In genomic region chr19:23409392-23410048, GRCh38 we compare ENCODE assay signal across 25 cellular contexts. TPM values are rescaled to one million over a fixed set of nuclear protein-coding genes. Genes with fewer than 3 reads are reported as not detected.
A peak's percentile ranks its signal among the peaks of the same experiment; 100 is the strongest.
DNase-seq lines count a peak whose midpoint lies in the region; ATAC-seq and TF ChIP-seq lines count a peak whose summit lies in the region.
"Had no signal": no experiment of that assay in that cellular context is flagged by ENCODE, and none has a peak within 500 bp of the region (broad histone marks: within the 10 kb centered on the region; RNA-seq: fewer than 3 reads in every experiment).

No MANE protein-coding gene starts in this region.

- H3K27ac ChIP-seq in mammary epithelial cell (ENCODE audit: insufficient read depth, low read depth, low read length), result no peak overlapping the region
- H3K27ac ChIP-seq: BLaER1 treated with 17β-estradiol and CSF1 and Interleukin-3, amounts not matched to agents 10 nM and 100 nM; cardiac muscle cell; foreskin keratinocyte; spleen; tibial nerve had no signal

- DNase-seq in COLO668 (lab: John Stamatoyannopoulos, UW; ENCODE audit: unreplicated experiment), result peak; percentile 27
- DNase-seq in HFF-Myc (ENCODE audit: extremely low read depth, low read depth), result peak; percentile 1
- no peak for DNase-seq in memory B cell (ENCODE audit: low spot score in 2 of 2)
- DNase-seq in mammary epithelial cell, result no peak
- DNase-seq in NCI-H2029 treated with DMSO at 0.1 percent for 48 hours (lab: John Stamatoyannopoulos, UW), result no peak
- no peak for DNase-seq in stimulated activated CD4-positive, alpha-beta T cell treated with anti-CD3 and anti-CD28 coated beads, Interleukin-4, amount 100 ng/mL, for 1 hour
- DNase-seq in activated T-cell treated with anti-CD3 and anti-CD28 coated beads, Interleukin-2, amount 50 U/mL, for 1 hour, result no peak
- DNase-seq: activated CD8-positive, alpha-beta memory T cell treated with anti-CD3 and anti-CD28 coated beads for 24 hours; activated naive CD4-positive, alpha-beta T cell treated with anti-CD3 and anti-CD28 coated beads for 36 hours; activated T-cell treated with anti-CD3 and anti-CD28 coated beads, Interleukin-2, amount 50 U/mL, for 48 hours; anterior cingulate cortex; erythroblast; foreskin keratinocyte; HCEC 1CT; retina; SIG-M5; spleen; stimulated activated CD4-positive, alpha-beta T cell treated with anti-CD3 and anti-CD28 coated beads, Interleukin-4, amount 100 ng/mL, for 24 hours; T-helper 1 cell had no signal

- no peak overlapping the region for H3K27ac Mint-ChIP-seq in memory B cell
- H3K27ac Mint-ChIP-seq: activated naive CD4-positive, alpha-beta T cell treated with anti-CD3 and anti-CD28 coated beads for 36 hours; stimulated activated naive CD8-positive, alpha-beta T cell treated with anti-CD3 and anti-CD28 coated beads, Interleukin-15, Interleukin-2, amounts not matched to agents 100 ng/mL and 50 ng/mL, for 24 hours had no signal

- H3K4me2 ChIP-seq in mammary epithelial cell (ENCODE audit: insufficient read depth, low read depth, low read length), result no peak overlapping the region

- intact Hi-C loops in mammary epithelial cell (cut with micrococcal nuclease), result no loop called here

- no peaks in the 10 kb centered on the region for H3K9me3 Mint-ChIP-seq in memory B cell
- H3K9me3 Mint-ChIP-seq: activated naive CD4-positive, alpha-beta T cell treated with anti-CD3 and anti-CD28 coated beads for 36 hours had no signal

- H3K36me3 Mint-ChIP-seq in memory B cell, result no peaks in the 10 kb centered on the region

- no peaks in the 10 kb centered on the region for H3K4me1 ChIP-seq in mammary epithelial cell (ENCODE audit: insufficient read depth, low read length)
- H3K4me1 ChIP-seq: foreskin keratinocyte, spleen, tibial nerve had no signal

- 81% methylated on average over 16 of the region's 21 CpGs for WGBS in mammary epithelial cell (ENCODE audit: low coverage, missing lambda C conversion rate)

- H3K4me1 Mint-ChIP-seq in memory B cell, result no peaks in the 10 kb centered on the region

- peaks cover 3% of the 10 kb centered on the region for H3K27me3 Mint-ChIP-seq in memory B cell

- no peaks in the 10 kb centered on the region for H4K20me1 ChIP-seq in mammary epithelial cell (ENCODE audit: insufficient read depth, low read length)
- H4K20me1 ChIP-seq: BLaER1 treated with 17β-estradiol and CSF1 and Interleukin-3, amounts not matched to agents 10 nM and 100 nM had no signal

- no peaks in the 10 kb centered on the region for H3K27me3 ChIP-seq in mammary epithelial cell (ENCODE audit: insufficient read depth, low read length)
- H3K27me3 ChIP-seq: cardiac muscle cell, foreskin keratinocyte had no signal

- H3K9me3 ChIP-seq in mammary epithelial cell (replicated peaks; ENCODE audit: insufficient read depth, low read length), result peaks cover 2% of the 10 kb centered on the region
- H3K9me3 ChIP-seq: tibial nerve had no signal

- TF ChIP-seq CTCF in HFF-Myc (IDR thresholded peaks at IDR 0.05; ENCODE audit: low read depth, low read length, missing control alignments) (no peak), mammary epithelial cell (conservative IDR thresholded peaks at IDR 0.05 in 1 of 2, IDR thresholded peaks at IDR 0.05 in 1 of 2; ENCODE audit: extremely low read depth in 1 of 2, insufficient read depth in 1 of 2, low read depth in 1 of 2, low read length in 2 of 2) (no peak)

- no peak overlapping the region for H3K9ac ChIP-seq in mammary epithelial cell (ENCODE audit: insufficient read depth, low read length)
- H3K9ac ChIP-seq: BLaER1 treated with 17β-estradiol and CSF1 and Interleukin-3, amounts not matched to agents 10 nM and 100 nM had no signal

- dilution Hi-C loops in mammary epithelial cell (cut with HindIII; ENCODE audit: low sequenced_read_pairs), result no loop called here

- BruUV-seq in mammary epithelial cell (replicated peaks; lab: Mats Ljungman, UMichigan), result no TSS peak

- in situ Hi-C loops in mammary epithelial cell (cut with MboI; ENCODE audit: low sequenced_read_pairs in 2 of 2), result no loop called here

- H2AFZ ChIP-seq in mammary epithelial cell (ENCODE audit: low read depth, low read length), result no peak overlapping the region

- H3K4me3 Mint-ChIP-seq in memory B cell, result no peak overlapping the region
- H3K4me3 Mint-ChIP-seq: activated naive CD4-positive, alpha-beta T cell treated with anti-CD3 and anti-CD28 coated beads for 36 hours; stimulated activated naive CD8-positive, alpha-beta T cell treated with anti-CD3 and anti-CD28 coated beads, Interleukin-15, Interleukin-2, amounts not matched to agents 100 ng/mL and 50 ng/mL, for 24 hours had no signal

- H3K79me2 ChIP-seq in mammary epithelial cell (ENCODE audit: insufficient read depth, low read length), result no peaks in the 10 kb centered on the region

- H3K4me3 ChIP-seq in HFF-Myc (replicated peaks; ENCODE audit: low read depth, low read length) (no peak overlapping the region), mammary epithelial cell (replicated peaks in 1 of 3; ENCODE audit: insufficient read depth in 1 of 3, low read depth in 2 of 3, low read length in 3 of 3) (no peak overlapping the region)
- H3K4me3 ChIP-seq: BLaER1 treated with 17β-estradiol and CSF1 and Interleukin-3, amounts not matched to agents 10 nM and 100 nM; cardiac muscle cell; lung; spleen; tibial nerve had no signal

- ATAC-seq in SK-N-SH treated with all-trans-retinoic acid at 6 μM for 48 hours (no peak; the same call in 2 of the 3 replicates), memory B cell (ENCODE audit: low read depth) (peak; percentile 24)
- ATAC-seq: foreskin keratinocyte had no signal

- no peaks in the 10 kb centered on the region for H3K36me3 ChIP-seq in mammary epithelial cell (ENCODE audit: insufficient read depth, low read length)
- H3K36me3 ChIP-seq: cardiac muscle cell, spleen, tibial nerve had no signal

- CTCF ChIA-PET in mammary epithelial cell (lab: Charles Lee; ENCODE audit: low non-redundant PET), result no interaction called here

TF ChIP-seq in SK-N-SH treated with all-trans-retinoic acid at 6 μM for 48 hours, 23 proteins besides CTCF, POLR2A, EP300 and RAD21:
- TF ChIP-seq BACH2 (CRISPR knock-in tag; IDR thresholded peaks at IDR 0.05; ENCODE audit: borderline replicate concordance) (no peak), POU6F1 (CRISPR knock-in tag; IDR thresholded peaks at IDR 0.05; ENCODE audit: borderline replicate concordance, low read depth) (no peak), PPARA (CRISPR knock-in tag; IDR thresholded peaks at IDR 0.05; ENCODE audit: borderline replicate concordance) (no peak), GLIS3 (CRISPR knock-in tag; IDR thresholded peaks at IDR 0.05) (no peak), CSRNP3 (CRISPR knock-in tag; IDR thresholded peaks at IDR 0.05) (no peak), TCF4 (CRISPR knock-in tag; IDR thresholded peaks at IDR 0.05; ENCODE audit: borderline replicate concordance) (peak; percentile 47; the same call in 1 of the 2 replicates), SNAI2 (CRISPR knock-in tag; IDR thresholded peaks at IDR 0.05) (no peak), ESRRG (CRISPR knock-in tag; IDR thresholded peaks at IDR 0.05) (no peak)

RNA-seq across cellular contexts. Expression of gene ZNF91, which starts 14.2 kb away (rescaled TPM):
- total RNA-seq in mammary epithelial cell, result 10 to 100 TPM; 27.8 to 43.7 TPM
- polyA plus RNA-seq in mammary epithelial cell, result 8.4 TPM
- polyA minus RNA-seq in mammary epithelial cell, result 34.1 TPM

Comparison
In these comparisons a context has a peak if more than half of its experiments do, and no peak if none do; other contexts are left out.
1. DNase-seq: peak in COLO668 (single experiment) and HFF-Myc (single experiment); none in memory B cell (0 of 2), mammary epithelial cell (single experiment), NCI-H2029 treated with DMSO at 0.1 percent for 48 hours (single experiment), stimulated activated CD4-positive, alpha-beta T cell treated with anti-CD3 and anti-CD28 coated beads, Interleukin-4, amount 100 ng/mL, for 1 hour (single experiment) and activated T-cell treated with anti-CD3 and anti-CD28 coated beads, Interleukin-2, amount 50 U/mL, for 1 hour (single experiment).